In the genomic region with DNA sequence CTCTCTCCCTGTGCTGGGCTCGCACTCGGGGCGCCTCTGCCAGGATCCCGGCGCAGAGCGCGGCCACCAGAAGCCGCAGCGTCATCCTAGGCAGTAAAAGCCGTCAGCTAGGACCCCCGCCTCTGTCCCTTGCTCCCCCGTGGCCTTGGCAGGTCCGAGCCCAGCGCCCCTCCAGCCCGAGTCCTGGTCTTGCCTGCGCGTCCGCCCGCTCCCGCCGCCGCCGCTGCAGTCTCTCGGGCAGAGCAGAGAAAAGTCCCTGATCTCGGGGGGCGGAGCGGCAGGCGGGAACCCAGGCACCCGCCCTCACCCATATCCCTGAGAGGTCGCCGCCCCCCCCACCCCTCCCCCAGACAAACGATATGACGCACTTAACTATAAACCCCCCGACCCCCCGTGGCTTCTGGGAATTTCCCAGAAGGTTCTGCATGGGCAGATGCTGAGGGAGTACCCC, we compare ENCODE assay signal across 9 cellular contexts. TPM values are rescaled to one million over a fixed set of nuclear protein-coding genes. Genes with fewer than 3 reads are reported as not detected.
DNase-seq lines count a peak whose midpoint lies in the region; ATAC-seq and TF ChIP-seq lines count a peak whose summit lies in the region.
"Had no signal": no experiment of that assay in that cellular context is flagged by ENCODE, and none has a peak within 500 bp of the region (broad histone marks: within the 10 kb centered on the region; RNA-seq: fewer than 3 reads in every experiment).

A gene (minus strand): TSS at position 255 of the 451 bp plus-strand sequence. CDS start 170 bp downstream, at position 85.

- intact Hi-C loops in CD4-positive, alpha-beta memory T cell (cut with micrococcal nuclease) = no loop called here

- H3K27ac ChIP-seq in BLaER1 treated with 17β-estradiol and CSF1 and Interleukin-3, amounts not matched to agents 10 nM and 100 nM = no peak within 1 kb of the TSS
- H3K27ac ChIP-seq in SJCRH30 = peak within 1 kb of the TSS; percentile 17
- H3K27ac ChIP-seq in neuronal stem cell (replicated peaks; ENCODE audit: low read length) = no peak within 1 kb of the TSS
- no peak within 1 kb of the TSS for H3K27ac ChIP-seq in CD4-positive, alpha-beta memory T cell (ENCODE audit: low read depth, low read length)

- H3K9ac ChIP-seq in BLaER1 treated with 17β-estradiol and CSF1 and Interleukin-3, amounts not matched to agents 10 nM and 100 nM = peak within 1 kb of the TSS in 3 of 11 experiments; percentile 23 to 66 (median 36); a peak in 4 of 22 replicates
- peak within 1 kb of the TSS; percentile 64 for H3K9ac ChIP-seq in neuronal stem cell (ENCODE audit: low read depth, low read length, poor library complexity)

- peak within 1 kb of the TSS in 2 of 8 donors; percentile 20 to 43 for H3K4me3 Mint-ChIP-seq in CD4-positive, alpha-beta memory T cell

- no peaks in the 10 kb centered on the region for H3K9me3 ChIP-seq in BLaER1 treated with 17β-estradiol and CSF1 and Interleukin-3, amounts not matched to agents 10 nM and 100 nM (replicated peaks in 1 of 11)
- no peaks in the 10 kb centered on the region for H3K9me3 ChIP-seq in SJCRH30 (replicated peaks)
- H3K9me3 ChIP-seq in neuronal stem cell (replicated peaks in 1 of 2; ENCODE audit: control insufficient read depth in 2 of 2, insufficient read depth in 1 of 2, low read depth in 1 of 2, low read length in 2 of 2) = no peaks in the 10 kb centered on the region
- no peaks in the 10 kb centered on the region for H3K9me3 ChIP-seq in CD4-positive, alpha-beta memory T cell (ENCODE audit: control insufficient read depth in 1 of 2, low read length in 2 of 2)
- H3K9me3 ChIP-seq: mucosa of descending colon had no signal

- peaks cover 0 to 2% (median 0%) of the 10 kb centered on the region in 8 donors for H3K9me3 Mint-ChIP-seq in CD4-positive, alpha-beta memory T cell

- H3K36me3 ChIP-seq in BLaER1 treated with 17β-estradiol and CSF1 and Interleukin-3, amounts not matched to agents 10 nM and 100 nM = peaks cover 26 to 37% (median 30%) of the 10 kb centered on the region in 11 experiments
- peaks cover 14% of the 10 kb centered on the region for H3K36me3 ChIP-seq in SJCRH30
- H3K36me3 ChIP-seq in neuronal stem cell (replicated peaks in 1 of 2; ENCODE audit: control insufficient read depth in 2 of 2, insufficient read depth in 2 of 2, low read length in 2 of 2) = peaks cover 28 to 34% of the 10 kb centered on the region in 2 donors
- H3K36me3 ChIP-seq in CD4-positive, alpha-beta memory T cell (ENCODE audit: insufficient read depth, low read length) = peaks cover 12% of the 10 kb centered on the region

- no peak within 1 kb of the TSS for H2BK5ac ChIP-seq in neuronal stem cell (ENCODE audit: low read length)

- CTCF ChIA-PET in CD4-positive, alpha-beta memory T cell (lab: Charles Lee; ENCODE audit: partially characterized antibody) = interaction anchor here (1.0 kb wide), 1 partner anchor 470 kb away, joined by 3 read pairs; no protein-coding TSS in a partner anchor

- H4K20me1 ChIP-seq in BLaER1 treated with 17β-estradiol and CSF1 and Interleukin-3, amounts not matched to agents 10 nM and 100 nM = peaks cover 19 to 65% (median 54%) of the 10 kb centered on the region in 11 experiments; a peak in 21 of 22 replicates

- peaks cover 4 to 20% of the 10 kb centered on the region in 2 donors for H3K36me3 Mint-ChIP-seq in CD4-positive, alpha-beta memory T cell

- no peak within 1 kb of the TSS for H2BK12ac ChIP-seq in neuronal stem cell (ENCODE audit: low read length)

- no peak for TF ChIP-seq CTCF in fibroblast of the aortic adventitia (IDR thresholded peaks at IDR 0.05; ENCODE audit: insufficient read depth, low read length)

- H2AK5ac ChIP-seq in neuronal stem cell (ENCODE audit: low read depth, low read length) = peak within 1 kb of the TSS; percentile 78

- peaks cover 40 to 67% (median 57%) of the 10 kb centered on the region in 11 experiments for H3K27me3 ChIP-seq in BLaER1 treated with 17β-estradiol and CSF1 and Interleukin-3, amounts not matched to agents 10 nM and 100 nM
- no peaks in the 10 kb centered on the region for H3K27me3 ChIP-seq in SJCRH30
- H3K27me3 ChIP-seq in neuronal stem cell (ENCODE audit: control insufficient read depth in 3 of 3, insufficient read depth in 3 of 3, low read depth in 1 of 3, low read length in 3 of 3) = no peaks in the 10 kb centered on the region
- no peaks in the 10 kb centered on the region for H3K27me3 ChIP-seq in CD4-positive, alpha-beta memory T cell (ENCODE audit: insufficient read depth, low read length)

- H3K4me2 ChIP-seq in BLaER1 treated with 17β-estradiol and CSF1 and Interleukin-3, amounts not matched to agents 10 nM and 100 nM = peak within 1 kb of the TSS in 10 of 11 experiments; percentile 37 to 82 (median 54); a peak in 18 of 22 replicates
- H3K4me2 ChIP-seq in neuronal stem cell (ENCODE audit: insufficient read depth, low read length, poor library complexity, severe bottlenecking) = peak within 1 kb of the TSS; percentile 26

- peak within 1 kb of the TSS; percentile 35 for H4K91ac ChIP-seq in neuronal stem cell (ENCODE audit: low read depth, low read length, poor library complexity)

- H3K27me3 Mint-ChIP-seq in CD4-positive, alpha-beta memory T cell = peaks cover 6 to 14% of the 10 kb centered on the region in 2 donors

- WGBS in neuronal stem cell (ENCODE audit: extremely low coverage in 2 of 2, insufficient read length in 2 of 2, insufficient replicate concordance in 1 of 2), 2 donors = no CpG with 5 or more reads among the region's 35 CpGs

- DNase-seq in SJCRH30 (no peak), fibroblast of the aortic adventitia (ENCODE audit: low read depth) (no peak), neuronal stem cell (ENCODE audit: low spot score) (no peak), LoVo (ENCODE audit: low spot score) (no peak)
- no peak for DNase-seq in CD4-positive, alpha-beta memory T cell

- no peak within 1 kb of the TSS for H4K8ac ChIP-seq in neuronal stem cell (ENCODE audit: low read depth, low read length)

- POLR2A ChIA-PET in CD4-positive, alpha-beta memory T cell (lab: Charles Lee; ENCODE audit: partially characterized antibody) = no interaction called here

- H3K18ac ChIP-seq in neuronal stem cell (ENCODE audit: low read length) = peak within 1 kb of the TSS; percentile 88

- peaks cover 28 to 40% (median 33%) of the 10 kb centered on the region in 10 experiments for H3K4me1 ChIP-seq in BLaER1 treated with 17β-estradiol and CSF1 and Interleukin-3, amounts not matched to agents 10 nM and 100 nM
- peaks cover 40% of the 10 kb centered on the region for H3K4me1 ChIP-seq in SJCRH30
- H3K4me1 ChIP-seq in neuronal stem cell (ENCODE audit: control insufficient read depth in 2 of 2, insufficient read depth in 1 of 2, low read depth in 1 of 2, low read length in 2 of 2) = peaks cover 0 to 11% of the 10 kb centered on the region in 2 donors
- H3K4me1 ChIP-seq in CD4-positive, alpha-beta memory T cell (ENCODE audit: insufficient read depth, low read length) = no peaks in the 10 kb centered on the region

- H3K4me1 Mint-ChIP-seq in CD4-positive, alpha-beta memory T cell = peaks cover 0 to 6% (median 3%) of the 10 kb centered on the region in 4 donors

- H3K79me1 ChIP-seq in neuronal stem cell (ENCODE audit: low read depth, low read length) = no peaks in the 10 kb centered on the region

- H2BK120ac ChIP-seq in neuronal stem cell (ENCODE audit: low read depth, low read length) = no peak within 1 kb of the TSS

- H3K23ac ChIP-seq in neuronal stem cell (ENCODE audit: low read depth, low read length, poor library complexity) = peak within 1 kb of the TSS; percentile 86

- H2BK15ac ChIP-seq in neuronal stem cell (ENCODE audit: low read length) = peak within 1 kb of the TSS; percentile 51

- peak within 1 kb of the TSS; percentile 71 for H3K4ac ChIP-seq in neuronal stem cell (ENCODE audit: low read length)

- no peak within 1 kb of the TSS for H2AFZ ChIP-seq in neuronal stem cell (ENCODE audit: low read length)

- peak within 1 kb of the TSS in 4 of 10 experiments; percentile 9 to 35 (median 22); a peak in 4 of 20 replicates for H3K4me3 ChIP-seq in BLaER1 treated with 17β-estradiol and CSF1 and Interleukin-3, amounts not matched to agents 10 nM and 100 nM
- H3K4me3 ChIP-seq in SJCRH30 = no peak within 1 kb of the TSS
- H3K4me3 ChIP-seq in fibroblast of the aortic adventitia (ENCODE audit: low read depth, low read length) = peak within 1 kb of the TSS; percentile 61
- peak within 1 kb of the TSS in 1 of 2 donors; percentile 38 for H3K4me3 ChIP-seq in neuronal stem cell (ENCODE audit: low read length in 2 of 2)
- H3K4me3 ChIP-seq in CD4-positive, alpha-beta memory T cell (ENCODE audit: low read length in 2 of 2) = no peak within 1 kb of the TSS
- H3K4me3 ChIP-seq: mucosa of descending colon had no signal

- H3K27ac Mint-ChIP-seq in CD4-positive, alpha-beta memory T cell = peak within 1 kb of the TSS in 2 of 7 donors; percentile 33 to 57

- H3K14ac ChIP-seq in neuronal stem cell (ENCODE audit: low read length) = peak within 1 kb of the TSS; percentile 77

- ATAC-seq in HG03354 (IDR thresholded peaks at IDR 0.05; ENCODE audit: poor library complexity, severe bottlenecking, unreplicated experiment) (no peak), GM18870 (IDR thresholded peaks at IDR 0.05; ENCODE audit: unreplicated experiment) (no peak)

RNA-seq across cellular contexts. Expression of the gene that starts here (rescaled TPM):
- 1.5 and 2.0 TPM in 2 replicates for total RNA-seq in SJCRH30 (2014; rRNA removed; shearing (Covaris generic))
- 8.6 and 10.2 TPM in 2 replicates for total RNA-seq in fibroblast of the aortic adventitia (ENCODE audit: low replicate concordance)
- polyA plus RNA-seq in neuronal stem cell (2013, experiment 1 of 2) = 8.2 TPM
- polyA plus RNA-seq in neuronal stem cell (2013, experiment 2 of 2) = 7.8 TPM
- 1 to 10 TPM; 1.2 to 1.9 TPM for total RNA-seq in CD4-positive, alpha-beta memory T cell
- not detected for polyA plus RNA-seq in CD4-positive, alpha-beta memory T cell
